11 cellular contexts compared by ENCODE assay signal in the genomic region with DNA sequence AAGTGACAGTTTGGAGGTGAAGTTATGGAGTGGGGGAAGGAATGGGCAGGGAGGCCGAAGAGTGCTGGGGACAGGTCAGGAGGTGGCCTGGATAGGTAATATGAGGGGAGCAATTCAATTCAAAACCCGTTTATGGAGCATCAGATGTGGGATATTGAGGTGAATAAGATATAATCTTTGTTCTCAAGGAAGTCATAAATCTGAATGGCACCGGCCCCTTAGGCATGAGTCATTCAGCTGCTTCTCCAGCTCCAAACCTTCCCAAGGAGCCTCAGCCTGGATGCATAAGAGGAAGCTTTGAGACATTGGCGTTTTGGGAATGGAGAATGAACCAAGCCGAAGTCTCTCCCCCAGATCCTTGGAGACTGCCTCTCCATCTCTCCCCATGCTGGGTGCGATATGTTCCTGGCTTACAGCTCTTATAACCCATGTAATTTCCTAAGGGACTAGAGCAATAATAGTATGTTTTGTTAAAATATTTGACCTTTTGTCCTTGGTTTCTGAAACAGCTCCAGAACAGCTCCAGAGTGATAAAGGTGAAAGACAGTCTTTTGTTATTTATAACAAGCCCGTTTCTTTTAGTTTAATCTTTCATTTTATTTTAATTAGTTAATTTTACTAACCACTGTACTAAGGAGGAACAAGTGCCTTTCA. TPM values are rescaled to one million over a fixed set of nuclear protein-coding genes. Genes with fewer than 3 reads are reported as not detected.
DNase-seq lines count a peak whose midpoint lies in the region; ATAC-seq and TF ChIP-seq lines count a peak whose summit lies in the region.
"Had no signal": no experiment of that assay in that cellular context is flagged by ENCODE, and none has a peak within 500 bp of the region (broad histone marks: within the 10 kb centered on the region; RNA-seq: fewer than 3 reads in every experiment).

No MANE protein-coding gene starts in this region.

- peak overlapping the region; percentile 24 to 34 for H3K4ac ChIP-seq in mesenchymal stem cell (ENCODE audit: low read depth in 1 of 2, low read length in 2 of 2)

- WGBS in mesenchymal stem cell = 8% methylated on average over 5 of the region's 7 CpGs

- peak overlapping the region; percentile 38 for H3K4me2 ChIP-seq in mesenchymal stem cell (ENCODE audit: low read length, poor library complexity, severe bottlenecking)

- peak overlapping the region; percentile 99 for H2AK5ac ChIP-seq in mesenchymal stem cell (ENCODE audit: low read length, severe bottlenecking)

- H3K14ac ChIP-seq in mesenchymal stem cell (ENCODE audit: low read length in 2 of 2) = no peak overlapping the region

- H2BK15ac ChIP-seq in mesenchymal stem cell (ENCODE audit: low read depth, poor library complexity, severe bottlenecking) = no peak overlapping the region

- peak overlapping the region; percentile 74 for H2BK5ac ChIP-seq in mesenchymal stem cell (ENCODE audit: low read depth, low read length, poor library complexity, severe bottlenecking)

- H3K4me3 ChIP-seq in ACC112 (ENCODE audit: low read depth, low read length) (peak overlapping the region; percentile 58), HFF-Myc (replicated peaks; ENCODE audit: low read depth, low read length) (peak overlapping the region; percentile 6), astrocyte of the spinal cord (ENCODE audit: low read depth, low read length) (no peak overlapping the region), mesenchymal stem cell (ENCODE audit: insufficient read depth in 1 of 2, low read depth in 1 of 2, low read length in 2 of 2) (peak overlapping the region in 1 of 2 experiments; percentile 73)

- TF ChIP-seq CTCF in HFF-Myc (IDR thresholded peaks at IDR 0.05; ENCODE audit: low read depth, low read length, missing control alignments) = no peak
- TF ChIP-seq CTCF in astrocyte of the spinal cord (IDR thresholded peaks at IDR 0.05; ENCODE audit: low read depth, low read length) = no peak

- no peak overlapping the region for H3K23ac ChIP-seq in mesenchymal stem cell (ENCODE audit: low read length in 2 of 2)

- no peak overlapping the region for H4K91ac ChIP-seq in mesenchymal stem cell (ENCODE audit: low read length)

- peak overlapping the region in 1 of 2 experiments; percentile 88 for H2BK12ac ChIP-seq in mesenchymal stem cell (ENCODE audit: low read length in 2 of 2)

- peak overlapping the region; percentile 41 to 86 for H3K18ac ChIP-seq in mesenchymal stem cell (ENCODE audit: low read depth in 1 of 2, low read length in 2 of 2)

- DNase-seq in HFF-Myc (ENCODE audit: extremely low read depth, low read depth) (no peak), astrocyte of the spinal cord (ENCODE audit: low read depth, low spot score) (peak; percentile 50), mesenchymal stem cell (peak; percentile 86), amniotic stem cell (lab: John Stamatoyannopoulos, UW) (no peak), NCI-H1694 (lab: John Stamatoyannopoulos, UW) (no peak)
- DNase-seq in activated CD8-positive, alpha-beta memory T cell treated with anti-CD3 and anti-CD28 coated beads, Interleukin-2, amount 50 U/mL, for 48 hours = no peak
- DNase-seq: activated naive CD8-positive, alpha-beta T cell treated with anti-CD3 and anti-CD28 coated beads, Interleukin-2, amount 10 ng/mL, durations not matched to agents 7 days and 5 days; NCI-H2081; stimulated activated naive CD8-positive, alpha-beta T cell treated with anti-CD3 and anti-CD28 coated beads, Interleukin-15, amount 100 ng/mL, for 72 hours had no signal

- H3K9ac ChIP-seq in mesenchymal stem cell (ENCODE audit: low read length) = peak overlapping the region; percentile 38

- in situ Hi-C loops in astrocyte of the spinal cord (cut with HindIII; ENCODE audit: low sequenced_read_pairs) = no loop called here

- H3K9me3 ChIP-seq in mesenchymal stem cell (ENCODE audit: control insufficient read depth, low read length) = no peaks in the 10 kb centered on the region

- H3K27me3 ChIP-seq in ACC112 (ENCODE audit: insufficient read depth, low read length) (no peaks in the 10 kb centered on the region), mesenchymal stem cell (ENCODE audit: control insufficient read depth in 1 of 2, insufficient read depth in 1 of 2, low read length in 2 of 2) (no peaks in the 10 kb centered on the region)

- H3K27ac ChIP-seq in ACC112 (ENCODE audit: low read depth, low read length) = peak overlapping the region; percentile 59
- H3K27ac ChIP-seq in mesenchymal stem cell (ENCODE audit: low read length, poor library complexity, severe bottlenecking) = peak overlapping the region; percentile 85

- peaks cover 17% of the 10 kb centered on the region for H3K4me1 ChIP-seq in ACC112 (ENCODE audit: control insufficient read depth, insufficient read depth, low read length, unreplicated experiment)
- peaks cover 5% of the 10 kb centered on the region for H3K4me1 ChIP-seq in mesenchymal stem cell (ENCODE audit: control insufficient read depth, insufficient read depth, low read depth, low read length)

- peak overlapping the region; percentile 66 for H2BK120ac ChIP-seq in mesenchymal stem cell (ENCODE audit: low read depth, low read length)

- H2AFZ ChIP-seq in ACC112 (ENCODE audit: low read length, unreplicated experiment) (no peak overlapping the region), mesenchymal stem cell (ENCODE audit: low read depth, low read length) (no peak overlapping the region)

- H4K8ac ChIP-seq in mesenchymal stem cell (ENCODE audit: low read length) = peak overlapping the region; percentile 52

- peaks cover 5% of the 10 kb centered on the region for H3K79me2 ChIP-seq in ACC112 (ENCODE audit: control insufficient read depth, insufficient read depth, low read length, unreplicated experiment)

- H3K79me1 ChIP-seq in mesenchymal stem cell (replicated peaks; ENCODE audit: low read length, poor library complexity, severe bottlenecking) = peaks cover 22% of the 10 kb centered on the region

- H3K36me3 ChIP-seq in ACC112 (ENCODE audit: insufficient read depth, low read length) = peaks cover 10% of the 10 kb centered on the region
- H3K36me3 ChIP-seq in mesenchymal stem cell (ENCODE audit: control insufficient read depth in 1 of 2, insufficient read depth in 2 of 2, low read depth in 1 of 2, low read length in 2 of 2) = peaks cover 32 to 39% of the 10 kb centered on the region in 2 experiments

- no peak for ATAC-seq in GM19463 (IDR thresholded peaks at IDR 0.05; ENCODE audit: unreplicated experiment)
- ATAC-seq: stimulated activated naive CD8-positive, alpha-beta T cell treated with anti-CD3 and anti-CD28 coated beads, Interleukin-15, amount 100 ng/mL, for 72 hours had no signal

RNA-seq across cellular contexts. Expression of gene TUBG2, which starts 1.7 kb away (rescaled TPM):
- 22.2 TPM for polyA plus RNA-seq in mesenchymal stem cell (2013, experiment 1 of 2)
- 20.6 TPM for polyA plus RNA-seq in mesenchymal stem cell (2013, experiment 2 of 2)

RNA-seq across cellular contexts. Expression of gene PLEKHH3, which starts 16.0 kb away (rescaled TPM):
- polyA plus RNA-seq in mesenchymal stem cell (2013, experiment 1 of 2) = 24.7 TPM
- 23.8 TPM for polyA plus RNA-seq in mesenchymal stem cell (2013, experiment 2 of 2)

RNA-seq across cellular contexts. Expression of gene CCR10, which starts 20.8 kb away (rescaled TPM):
- 0.97 TPM for polyA plus RNA-seq in mesenchymal stem cell (2013, experiment 1 of 2)
- 0.97 TPM for polyA plus RNA-seq in mesenchymal stem cell (2013, experiment 2 of 2)

RNA-seq across cellular contexts. Expression of gene CNTNAP1, which starts 21.5 kb away (rescaled TPM):
- polyA plus RNA-seq in mesenchymal stem cell (2013, experiment 1 of 2) = 16.0 TPM
- 14.6 TPM for polyA plus RNA-seq in mesenchymal stem cell (2013, experiment 2 of 2)

RNA-seq across cellular contexts. Expression of gene TUBG1, which starts 51.3 kb away (rescaled TPM):
- polyA plus RNA-seq in mesenchymal stem cell (2013, experiment 1 of 2) = 43.7 TPM
- polyA plus RNA-seq in mesenchymal stem cell (2013, experiment 2 of 2) = 42.6 TPM

Comparison
In these comparisons a context has a peak if more than half of its experiments do, and no peak if none do; other contexts are left out.
1. DNase-seq: peak in astrocyte of the spinal cord (single experiment) and mesenchymal stem cell (single experiment); none in HFF-Myc (single experiment), amniotic stem cell (single experiment), activated CD8-positive, alpha-beta memory T cell treated with anti-CD3 and anti-CD28 coated beads, Interleukin-2, amount 50 U/mL, for 48 hours (single experiment) and NCI-H1694 (single experiment).